In the genomic region with DNA sequence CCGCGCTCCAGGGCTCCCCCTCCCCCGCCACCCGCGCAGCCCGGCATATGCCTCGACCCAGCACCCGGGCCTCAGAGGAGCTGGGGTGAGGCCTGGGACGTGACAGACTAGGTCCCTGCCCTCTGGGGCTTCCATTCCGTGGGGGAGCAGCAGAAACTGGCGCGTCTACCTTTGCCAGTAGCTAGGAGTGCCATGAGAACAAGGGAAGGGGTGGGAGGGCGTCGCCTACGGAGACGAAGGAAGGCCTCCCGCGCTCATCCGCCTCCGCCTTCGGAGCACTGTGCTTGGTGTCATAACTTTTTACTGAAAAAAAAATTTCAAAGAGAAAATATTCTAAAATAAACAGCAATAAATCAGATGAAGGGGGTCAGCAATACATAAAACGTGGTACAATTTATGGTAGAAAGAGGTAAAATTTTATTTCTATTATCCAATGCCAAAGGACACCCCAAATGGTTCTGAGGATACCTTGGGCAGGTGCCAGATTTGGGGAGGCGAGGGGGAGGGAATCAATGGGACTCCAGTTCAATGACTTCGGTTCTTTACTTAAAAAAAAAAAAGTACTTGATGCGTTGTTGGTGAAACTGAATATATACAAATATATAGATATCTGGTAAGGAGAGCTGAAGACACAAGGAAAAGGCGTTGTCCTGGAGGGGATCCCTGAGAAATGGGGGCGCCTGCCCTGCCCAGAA, we compare ENCODE assay signal across 8 cellular contexts. TPM values are rescaled to one million over a fixed set of nuclear protein-coding genes. Genes with fewer than 3 reads are reported as not detected.
A peak's percentile ranks its signal among the peaks of the same experiment; 100 is the strongest.
DNase-seq lines count a peak whose midpoint lies in the region; ATAC-seq and TF ChIP-seq lines count a peak whose summit lies in the region.

No MANE protein-coding gene starts in this region.

- H3K79me2 ChIP-seq in SU-DHL-6 (ENCODE audit: insufficient read depth, low read length): peaks cover 19% of the 10 kb centered on the region

- peaks cover 6% of the 10 kb centered on the region for H3K4me1 ChIP-seq in effector memory CD4-positive, alpha-beta T cell (ENCODE audit: control insufficient read depth, insufficient read depth, low read length, poor library complexity, severe bottlenecking)
- H3K4me1 ChIP-seq in naive thymus-derived CD4-positive, alpha-beta T cell (ENCODE audit: control insufficient read depth in 2 of 2, insufficient read depth in 2 of 2, low read length in 2 of 2): peaks cover 0 to 10% of the 10 kb centered on the region in 2 donors

- intact Hi-C loops in naive thymus-derived CD4-positive, alpha-beta T cell (cut with micrococcal nuclease): loop anchor here (1.0 to 5.0 kb wide), 7 partner anchors 35 to 789 kb away; a partner anchor contains a TSS
- intact Hi-C loops in posterior vena cava (cut with DNase I): loop anchor here in 1 of 2 donors (5.0 kb wide), 1 partner anchor 186 kb away; no protein-coding TSS in a partner anchor

- H3K4me3 Mint-ChIP-seq in naive thymus-derived CD4-positive, alpha-beta T cell: peak overlapping the region; percentile 75 to 95 (median 88)

- H3K9me2 ChIP-seq in SU-DHL-6 (replicated peaks; ENCODE audit: insufficient read depth, low read length): no peaks in the 10 kb centered on the region

- H3K27me3 ChIP-seq in SU-DHL-6 (ENCODE audit: low read length): no peaks in the 10 kb centered on the region
- H3K27me3 ChIP-seq in effector memory CD4-positive, alpha-beta T cell (replicated peaks; ENCODE audit: control insufficient read depth, insufficient read depth, low read length, poor library complexity, severe bottlenecking): no peaks in the 10 kb centered on the region
- H3K27me3 ChIP-seq in naive thymus-derived CD4-positive, alpha-beta T cell (ENCODE audit: control insufficient read depth in 2 of 2, insufficient read depth in 2 of 2, low read length in 2 of 2): no peaks in the 10 kb centered on the region

- no peak for TF ChIP-seq CTCF in SU-DHL-6 (IDR thresholded peaks at IDR 0.05; ENCODE audit: insufficient read depth, low read length, poor library complexity, severe bottlenecking)

- no peak overlapping the region for H2AFZ ChIP-seq in SU-DHL-6 (ENCODE audit: low read depth, low read length, severe bottlenecking)

- H3K4me2 ChIP-seq in SU-DHL-6 (ENCODE audit: low read depth, low read length, poor library complexity, severe bottlenecking): peak overlapping the region; percentile 88

- no peaks in the 10 kb centered on the region for H4K20me1 ChIP-seq in SU-DHL-6 (ENCODE audit: low read depth, low read length)

- H3K27ac ChIP-seq in SU-DHL-6 (ENCODE audit: low read depth, low read length): peak overlapping the region; percentile 95
- H3K27ac ChIP-seq in effector memory CD4-positive, alpha-beta T cell (ENCODE audit: insufficient read depth, low read length, poor library complexity, severe bottlenecking): peak overlapping the region; percentile 58
- peak overlapping the region; percentile 76 for H3K27ac ChIP-seq in naive thymus-derived CD4-positive, alpha-beta T cell (ENCODE audit: low read depth, low read length)

- H3K9me3 Mint-ChIP-seq in naive thymus-derived CD4-positive, alpha-beta T cell: peaks cover 0 to 4% (median 0%) of the 10 kb centered on the region in 11 donors

- peak overlapping the region; percentile 58 for H3K4me3 ChIP-seq in SU-DHL-6 (ENCODE audit: insufficient read depth, low read length, poor library complexity, severe bottlenecking)
- H3K4me3 ChIP-seq in effector memory CD4-positive, alpha-beta T cell (ENCODE audit: insufficient read depth, low read depth, low read length, poor library complexity, severe bottlenecking): peak overlapping the region; percentile 80
- peak overlapping the region; percentile 86 for H3K4me3 ChIP-seq in naive thymus-derived CD4-positive, alpha-beta T cell (ENCODE audit: low read length)

- peaks cover 0 to 11% (median 0%) of the 10 kb centered on the region in 5 donors for H3K27me3 Mint-ChIP-seq in naive thymus-derived CD4-positive, alpha-beta T cell

- peaks cover 47% of the 10 kb centered on the region for H3F3A ChIP-seq in SU-DHL-6 (ENCODE audit: insufficient read depth)

- ATAC-seq in naive thymus-derived CD4-positive, alpha-beta T cell: no peak
- ATAC-seq in GM19351 (IDR thresholded peaks at IDR 0.05; ENCODE audit: unreplicated experiment): no peak
- ATAC-seq in GM18861 (IDR thresholded peaks at IDR 0.05; ENCODE audit: unreplicated experiment): no peak
- no peak for ATAC-seq in GM21360 (IDR thresholded peaks at IDR 0.05; ENCODE audit: unreplicated experiment)

- DNase-seq in EH (ENCODE audit: low read depth): peak; percentile 4
- DNase-seq in effector memory CD4-positive, alpha-beta T cell: no peak
- peak in 8 of 9 donors; percentile 17 to 53 (median 38) for DNase-seq in naive thymus-derived CD4-positive, alpha-beta T cell
- no peak for DNase-seq in posterior vena cava (ENCODE audit: low spot score)

- H3K27ac Mint-ChIP-seq in naive thymus-derived CD4-positive, alpha-beta T cell: peak overlapping the region; percentile 46 to 93 (median 87)

- no peaks in the 10 kb centered on the region for H3K9me3 ChIP-seq in SU-DHL-6 (ENCODE audit: insufficient read depth, low read length)
- no peaks in the 10 kb centered on the region for H3K9me3 ChIP-seq in effector memory CD4-positive, alpha-beta T cell (ENCODE audit: control insufficient read depth, low read length)
- H3K9me3 ChIP-seq in naive thymus-derived CD4-positive, alpha-beta T cell (ENCODE audit: control insufficient read depth in 2 of 3, low read length in 3 of 3): no peaks in the 10 kb centered on the region

- peaks cover 0 to under 1% (median 0%) of the 10 kb centered on the region in 5 donors for H3K36me3 Mint-ChIP-seq in naive thymus-derived CD4-positive, alpha-beta T cell

- H3K36me3 ChIP-seq in SU-DHL-6 (ENCODE audit: low read length): no peaks in the 10 kb centered on the region
- no peaks in the 10 kb centered on the region for H3K36me3 ChIP-seq in effector memory CD4-positive, alpha-beta T cell (ENCODE audit: control insufficient read depth, insufficient read depth, low read length)
- peaks cover 0 to 7% (median 0%) of the 10 kb centered on the region in 3 experiments for H3K36me3 ChIP-seq in naive thymus-derived CD4-positive, alpha-beta T cell (ENCODE audit: control insufficient read depth in 2 of 3, insufficient read depth in 3 of 3, low read length in 3 of 3)

- POLR2A ChIA-PET in naive thymus-derived CD4-positive, alpha-beta T cell (lab: Charles Lee): interaction anchor here (0.6 to 4.4 kb wide), 7 partner anchors 11 to 183 kb away, joined by 3 to 54 read pairs (median 9); no protein-coding TSS in a partner anchor

- CTCF ChIA-PET in naive thymus-derived CD4-positive, alpha-beta T cell (lab: Charles Lee): interaction anchor here (0.6 to 4.4 kb wide), 4 partner anchors 8 to 185 kb away, joined by 3 to 53 read pairs (median 3); no protein-coding TSS in a partner anchor

- peaks cover 5 to 28% (median 23%) of the 10 kb centered on the region in 7 donors for H3K4me1 Mint-ChIP-seq in naive thymus-derived CD4-positive, alpha-beta T cell

- peak overlapping the region; percentile 94 for H3K9ac ChIP-seq in SU-DHL-6 (ENCODE audit: low read length)

RNA-seq across cellular contexts. Expression of a gene that starts 35.1 kb away (rescaled TPM):
- total RNA-seq in naive thymus-derived CD4-positive, alpha-beta T cell: not detected
- polyA plus RNA-seq in naive thymus-derived CD4-positive, alpha-beta T cell: not detected
- total RNA-seq in posterior vena cava: 1 to 10 TPM; 4.4 to 5.6 TPM

Comparison
In these comparisons a context has a peak if more than half of its experiments do, and no peak if none do; other contexts are left out.
1. DNase-seq: peak in EH (single experiment) and naive thymus-derived CD4-positive, alpha-beta T cell (8 of 9); none in effector memory CD4-positive, alpha-beta T cell (0 of 3) and posterior vena cava (single experiment).
2. RNA of a gene that starts 35.1 kb away (total RNA-seq): 4.4 to 5.6 TPM in posterior vena cava; not detected in naive thymus-derived CD4-positive, alpha-beta T cell; every median in the first group is over 4 times any median in the second.
3. Peak in every context shown above with its lines, with median percentiles within 50 percentile points of each other: H3K27ac ChIP-seq and H3K4me3 ChIP-seq.